Comparison of ENCODE assay signal across 8 cellular contexts in the genomic region with DNA sequence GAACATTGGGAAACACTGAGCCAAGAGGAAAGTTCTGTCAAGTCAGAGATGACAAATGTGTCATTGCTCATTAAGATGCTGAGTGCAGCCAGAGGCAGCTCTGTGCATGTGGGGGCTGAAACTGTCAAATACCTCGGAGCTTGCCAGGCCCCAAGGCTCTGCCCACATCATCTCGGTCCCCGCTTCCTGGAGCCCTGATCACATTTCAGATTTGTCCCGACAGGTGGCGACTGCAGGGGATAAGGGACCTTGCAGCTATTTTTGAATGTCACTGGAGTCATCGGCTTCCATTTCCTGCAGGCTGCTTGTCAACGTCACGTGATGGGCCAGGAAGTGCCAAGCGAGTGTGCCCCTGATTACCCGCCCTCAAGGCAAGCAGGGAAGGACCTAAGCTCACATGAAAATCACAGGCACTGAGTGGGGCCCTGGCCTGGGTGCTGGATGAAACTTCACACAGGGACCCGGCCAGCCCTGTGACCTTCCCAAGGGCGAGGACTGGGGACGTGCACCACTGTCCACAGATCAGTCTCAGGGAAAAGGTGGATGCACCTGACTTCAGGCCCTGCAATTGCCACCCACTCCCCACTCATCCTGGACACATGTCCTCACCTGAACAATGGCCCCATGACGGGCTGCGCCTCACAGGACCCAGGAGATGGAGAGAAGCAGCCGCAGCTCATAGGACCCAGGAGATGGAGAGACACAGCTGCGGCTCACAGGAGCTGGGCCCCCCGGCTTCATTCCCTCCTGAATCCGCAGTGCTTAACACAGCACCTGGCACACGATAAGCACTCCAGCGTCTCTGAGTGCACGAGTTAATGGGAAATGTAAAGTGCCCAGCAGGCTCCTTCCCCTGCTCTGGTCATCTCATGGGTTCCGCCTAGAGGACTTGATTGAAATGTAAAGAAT.
DNase-seq lines count a peak whose midpoint lies in the region; ATAC-seq and TF ChIP-seq lines count a peak whose summit lies in the region.

No MANE protein-coding gene starts in this region.

- WGBS in HUES64, result 43% methylated on average over 23 of the region's 23 CpGs
- WGBS in smooth muscle cell (ENCODE audit: low lambda C conversion rate), result 50% methylated on average over 23 of the region's 23 CpGs

- H3K27me3 ChIP-seq in HUES64 (ENCODE audit: insufficient read depth, low read length) (no peaks in the 10 kb centered on the region), smooth muscle cell (ENCODE audit: low read depth) (no peaks in the 10 kb centered on the region)

- peak overlapping the region; percentile 59 for H3K4me2 ChIP-seq in smooth muscle cell

- TF ChIP-seq CTCF in smooth muscle cell (IDR thresholded peaks at IDR 0.05; ENCODE audit: borderline replicate concordance, insufficient read depth, poor library complexity, severe bottlenecking), result no peak

- DNase-seq in activated CD4-positive, alpha-beta T cell treated with anti-CD3 and anti-CD28 coated beads for 48 hours, result peak; percentile 83
- DNase-seq in ecto neural progenitor cell (ENCODE audit: low spot score) (peak; percentile 60), smooth muscle cell (lab: John Stamatoyannopoulos, UW; ENCODE audit: unreplicated experiment) (no peak), NCI-H524 (lab: John Stamatoyannopoulos, UW) (no peak), RPMI8226 (no peak)

- no peaks in the 10 kb centered on the region for H3K79me2 ChIP-seq in smooth muscle cell (ENCODE audit: low read depth)

- ATAC-seq in GM18861 (IDR thresholded peaks at IDR 0.05; ENCODE audit: unreplicated experiment) (no peak), GM21723 (IDR thresholded peaks at IDR 0.05; ENCODE audit: unreplicated experiment) (no peak)

- no peaks in the 10 kb centered on the region for H3F3A ChIP-seq in smooth muscle cell (ENCODE audit: low read depth)

- peak overlapping the region; percentile 8; the same call in 1 of the 2 replicates for H3K9ac ChIP-seq in HUES64 (ENCODE audit: low read depth, low read length)
- H3K9ac ChIP-seq in smooth muscle cell (ENCODE audit: low read depth), result no peak overlapping the region

- H3K4me3 ChIP-seq in HUES64 (ENCODE audit: low read length), result 0 out of 2 replicates have a peak overlapping the region, but pooled peaks have one; percentile 4
- H3K4me3 ChIP-seq in smooth muscle cell, result no peak overlapping the region

- no peaks in the 10 kb centered on the region for H3K9me3 ChIP-seq in HUES64 (ENCODE audit: insufficient read depth, low read depth, low read length)
- H3K9me3 ChIP-seq in smooth muscle cell (replicated peaks; ENCODE audit: low read depth), result no peaks in the 10 kb centered on the region

- no peaks in the 10 kb centered on the region for H4K20me1 ChIP-seq in smooth muscle cell (ENCODE audit: low read depth)

- H3K4me1 ChIP-seq in HUES64 (ENCODE audit: insufficient read depth, low read length), result peaks cover 52% of the 10 kb centered on the region
- H3K4me1 ChIP-seq in smooth muscle cell (ENCODE audit: low read depth), result peaks cover 44% of the 10 kb centered on the region

- no peak overlapping the region for H2AFZ ChIP-seq in smooth muscle cell (ENCODE audit: low read depth)

- H3K36me3 ChIP-seq in HUES64 (ENCODE audit: insufficient read depth, low read length), result peaks cover 16% of the 10 kb centered on the region
- no peaks in the 10 kb centered on the region for H3K36me3 ChIP-seq in smooth muscle cell (ENCODE audit: low read depth)

- H3K27ac ChIP-seq in HUES64 (ENCODE audit: low read depth, low read length), result peak overlapping the region; percentile 87
- H3K27ac ChIP-seq in smooth muscle cell (ENCODE audit: low read depth), result peak overlapping the region; percentile 45

Comparison
In these comparisons a context has a peak if more than half of its experiments do, and no peak if none do; other contexts are left out.
1. DNase-seq: peak in activated CD4-positive, alpha-beta T cell treated with anti-CD3 and anti-CD28 coated beads for 48 hours (single experiment) and ecto neural progenitor cell (single experiment); none in smooth muscle cell (single experiment), NCI-H524 (0 of 2) and RPMI8226 (single experiment).